In genomic region chr11:63979426-63979825, GRCh38 we compare ENCODE assay signal across 18 cellular contexts. TPM values are rescaled to one million over a fixed set of nuclear protein-coding genes. Genes with fewer than 3 reads are reported as not detected.
"Had no signal": no experiment of that assay in that cellular context is flagged by ENCODE, and none has a peak within 500 bp of the region (broad histone marks: within the 10 kb centered on the region; RNA-seq: fewer than 3 reads in every experiment).

No MANE protein-coding gene starts in this region.

- ATAC-seq: body of pancreas; left cardiac atrium; mucosa of descending colon; naive thymus-derived CD8-positive, alpha-beta T cell; psoas muscle; right lobe of liver; SK-N-SH treated with all-trans-retinoic acid at 6 μM for 48 hours had no signal

- H3K27ac Mint-ChIP-seq: activated CD4-positive, alpha-beta memory T cell treated with anti-CD3 and anti-CD28 coated beads, Interleukin-2, amount 10 ng/mL, durations not matched to agents 7 days and 5 days; activated naive CD8-positive, alpha-beta T cell had no signal

- H3K9me3 ChIP-seq: body of pancreas, mucosa of descending colon, psoas muscle, right lobe of liver, thoracic aorta had no signal

- H3K27me3 ChIP-seq: body of pancreas, right lobe of liver had no signal

- H3K27me3 Mint-ChIP-seq: activated CD4-positive, alpha-beta memory T cell treated with anti-CD3 and anti-CD28 coated beads, Interleukin-2, amount 10 ng/mL, durations not matched to agents 7 days and 5 days; activated naive CD8-positive, alpha-beta T cell; naive thymus-derived CD8-positive, alpha-beta T cell had no signal

- DNase-seq: activated CD4-positive, alpha-beta memory T cell treated with anti-CD3 and anti-CD28 coated beads, Interleukin-2, amount 10 ng/mL, durations not matched to agents 7 days and 5 days; activated CD4-positive, alpha-beta T cell treated with anti-CD3 and anti-CD28 coated beads for 4 hours; activated effector memory CD4-positive, alpha-beta T cell treated with anti-CD3 and anti-CD28 coated beads, Interleukin-2, amount 50 U/mL, for 16 hours; activated T-cell treated with anti-CD3 and anti-CD28 coated beads, Interleukin-2, amount 50 U/mL, for 48 hours; amygdala; body of pancreas; effector memory CD4-positive, alpha-beta T cell; foreskin melanocyte; left cardiac atrium; mucosa of descending colon; naive thymus-derived CD8-positive, alpha-beta T cell; psoas muscle; right lobe of liver; T-helper 1 cell had no signal

- H3K4me3 ChIP-seq: body of pancreas, mucosa of descending colon, psoas muscle, right lobe of liver, thoracic aorta had no signal

- H3K27ac ChIP-seq: body of pancreas, psoas muscle, right lobe of liver, thoracic aorta had no signal

- H3K36me3 ChIP-seq: right lobe of liver had no signal

- H3K4me3 Mint-ChIP-seq: activated CD4-positive, alpha-beta memory T cell treated with anti-CD3 and anti-CD28 coated beads, Interleukin-2, amount 10 ng/mL, durations not matched to agents 7 days and 5 days; activated naive CD8-positive, alpha-beta T cell had no signal

- H3K9me3 Mint-ChIP-seq: activated CD4-positive, alpha-beta memory T cell treated with anti-CD3 and anti-CD28 coated beads, Interleukin-2, amount 10 ng/mL, durations not matched to agents 7 days and 5 days; naive thymus-derived CD8-positive, alpha-beta T cell had no signal

- H3K36me3 Mint-ChIP-seq: activated naive CD8-positive, alpha-beta T cell had no signal

RNA-seq across cellular contexts. Expression of gene FLRT1, which starts 56.3 kb away (rescaled TPM):
- total RNA-seq: naive thymus-derived CD8-positive, alpha-beta T cell; omental fat pad had no signal
- polyA plus RNA-seq: naive thymus-derived CD8-positive, alpha-beta T cell had no signal
